In the genomic region with DNA sequence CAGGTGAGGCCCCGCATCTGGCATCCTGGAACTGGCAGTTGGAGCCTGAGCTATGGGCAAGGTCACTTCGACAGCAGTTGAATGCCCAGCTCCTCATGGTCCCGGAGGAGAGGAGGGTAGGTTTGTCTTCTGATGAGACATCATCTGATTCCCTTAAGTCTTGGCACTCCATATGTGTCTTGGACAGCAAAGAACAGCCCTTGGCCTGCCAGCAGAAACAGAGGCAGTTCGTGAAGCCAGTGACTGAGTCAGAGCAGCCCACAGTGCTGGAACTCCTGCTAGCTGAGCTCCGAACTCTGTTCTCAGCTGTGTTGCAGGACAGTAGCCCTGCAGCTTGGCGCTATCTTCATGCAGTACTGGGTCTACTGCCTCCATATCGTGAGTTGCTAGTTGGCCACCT, we compare ENCODE assay signal across 13 cellular contexts. TPM values are rescaled to one million over a fixed set of nuclear protein-coding genes. Genes with fewer than 3 reads are reported as not detected.
DNase-seq lines count a peak whose midpoint lies in the region; FAIRE-seq and TF ChIP-seq lines count a peak whose summit lies in the region.
"Had no signal": no experiment of that assay in that cellular context is flagged by ENCODE, and none has a peak within 500 bp of the region (broad histone marks: within the 10 kb centered on the region; RNA-seq: fewer than 3 reads in every experiment).

No MANE protein-coding gene starts in this region.

- in situ Hi-C loops in GM23248 (cut with MboI) = no loop called here

- H4K20me1 ChIP-seq in GM23248 (ENCODE audit: insufficient read depth) (no peaks in the 10 kb centered on the region), smooth muscle cell (ENCODE audit: low read depth) (peaks cover 11% of the 10 kb centered on the region)

- no peak for TF ChIP-seq EP300 in esophagus muscularis mucosa (IDR thresholded peaks at IDR 0.05)

- H3K4me2 ChIP-seq in GM23248 (ENCODE audit: unreplicated experiment) = no peak overlapping the region
- H3K4me2 ChIP-seq in smooth muscle cell = no peak overlapping the region

- no peak for FAIRE-seq in GM12891 (lab: Jason Lieb, UNC)

- TF ChIP-seq CTCF in esophagus muscularis mucosa (IDR thresholded peaks at IDR 0.05) (no peak), smooth muscle cell (IDR thresholded peaks at IDR 0.05; ENCODE audit: borderline replicate concordance, insufficient read depth, poor library complexity, severe bottlenecking) (no peak)

- H3K27me3 ChIP-seq in GM23248 (replicated peaks; ENCODE audit: insufficient read depth) (no peaks in the 10 kb centered on the region), esophagus muscularis mucosa (no peaks in the 10 kb centered on the region), smooth muscle cell (ENCODE audit: low read depth) (no peaks in the 10 kb centered on the region)

- no peaks in the 10 kb centered on the region for H3K79me2 ChIP-seq in GM23248 (ENCODE audit: insufficient read depth)
- no peaks in the 10 kb centered on the region for H3K79me2 ChIP-seq in smooth muscle cell (ENCODE audit: low read depth)

- peaks cover 20% of the 10 kb centered on the region for H3F3A ChIP-seq in GM23248 (ENCODE audit: insufficient read depth)
- H3F3A ChIP-seq in smooth muscle cell (ENCODE audit: low read depth) = no peaks in the 10 kb centered on the region

- H3K4me1 ChIP-seq in GM23248 (ENCODE audit: insufficient read depth) (peaks cover 14% of the 10 kb centered on the region), esophagus muscularis mucosa (peaks cover 4 to 25% (median 22%) of the 10 kb centered on the region in 4 donors), smooth muscle cell (ENCODE audit: low read depth) (no peaks in the 10 kb centered on the region)

- peak overlapping the region; percentile 6; the same call in 1 of the 2 replicates for H3K9ac ChIP-seq in GM23248
- H3K9ac ChIP-seq in smooth muscle cell (ENCODE audit: low read depth) = no peak overlapping the region

- H3K9me3 ChIP-seq in GM23248 (ENCODE audit: low read depth) (no peaks in the 10 kb centered on the region), esophagus muscularis mucosa (no peaks in the 10 kb centered on the region), smooth muscle cell (replicated peaks; ENCODE audit: low read depth) (no peaks in the 10 kb centered on the region)

- no peaks in the 10 kb centered on the region; the same call in 1 of the 2 replicates for H3K36me3 ChIP-seq in GM23248 (ENCODE audit: low read depth)
- H3K36me3 ChIP-seq in esophagus muscularis mucosa = peaks cover 0 to 41% (median 16%) of the 10 kb centered on the region in 4 donors
- no peaks in the 10 kb centered on the region for H3K36me3 ChIP-seq in smooth muscle cell (ENCODE audit: low read depth)

- WGBS in GM23248 (ENCODE audit: low coverage in 1 of 2, low lambda C conversion rate in 2 of 2, missing lambda C conversion rate in 2 of 2), 2 experiments = 7 to 9% methylated on average over 7 of the region's 7 CpGs
- 52% methylated on average over 6 of the region's 7 CpGs for WGBS in esophagus muscularis mucosa
- WGBS in smooth muscle cell (ENCODE audit: low lambda C conversion rate) = 82% methylated on average over 7 of the region's 7 CpGs

- peak overlapping the region; percentile 54 for H3K27ac ChIP-seq in GM23248
- peak overlapping the region in 3 of 4 donors; percentile 36 to 60 (median 52) for H3K27ac ChIP-seq in esophagus muscularis mucosa (replicated peaks in 1 of 4)
- no peak overlapping the region for H3K27ac ChIP-seq in smooth muscle cell (ENCODE audit: low read depth)

- no peaks in the 10 kb centered on the region for H3K9me2 ChIP-seq in GM23248 (ENCODE audit: insufficient read depth)

- DNase-seq in GM23248 (peak; percentile 94), esophagus muscularis mucosa (ENCODE audit: extremely low spot score) (no peak), inferior parietal cortex (ENCODE audit: extremely low spot score) (peak; percentile 26), stromal cell of bone marrow (ENCODE audit: low read depth) (peak; percentile 69), smooth muscle cell (lab: John Stamatoyannopoulos, UW; ENCODE audit: unreplicated experiment) (no peak), GM12891 (ENCODE audit: insufficient read length, low spot score) (no peak), DMS114 treated with DMSO at 0.1 percent for 48 hours (lab: John Stamatoyannopoulos, UW; ENCODE audit: unreplicated experiment) (no peak)
- no peak for DNase-seq in stimulated activated CD4-positive, alpha-beta T cell treated with anti-CD3 and anti-CD28 coated beads, Interleukin-15, amount 100 ng/mL, for 24 hours
- DNase-seq: activated gamma-delta T cell treated with Interleukin-2 at 50 U/mL for 16 hours, erythroblast, H7, naive B cell had no signal

- intact Hi-C loops in esophagus muscularis mucosa (cut with DNase I) = no loop called here

- H3K4me3 ChIP-seq in GM23248 (no peak overlapping the region), esophagus muscularis mucosa (no peak overlapping the region), smooth muscle cell (no peak overlapping the region)

- TF ChIP-seq POLR2A in esophagus muscularis mucosa (IDR thresholded peaks at IDR 0.05; ENCODE audit: low read depth) (no peak), GM12891 (IDR thresholded peaks at IDR 0.05; ENCODE audit: low read depth, low read length) (no peak)

- no peak overlapping the region for H2AFZ ChIP-seq in GM23248
- H2AFZ ChIP-seq in smooth muscle cell (ENCODE audit: low read depth) = no peak overlapping the region

TF ChIP-seq in GM12891, 5 proteins besides CTCF, POLR2A, EP300 and RAD21:
- TF ChIP-seq POU2F2 (IDR thresholded peaks at IDR 0.05; ENCODE audit: low read depth, low read length) (no peak), POLR2AphosphoS5 (IDR thresholded peaks at IDR 0.05; ENCODE audit: low read depth, low read length) (no peak), TAF1 (IDR thresholded peaks at IDR 0.05; ENCODE audit: low read depth, low read length) (no peak), PAX5 (IDR thresholded peaks at IDR 0.05; ENCODE audit: insufficient read depth, low read length, severe bottlenecking) (no peak), SPI1 (IDR thresholded peaks at IDR 0.05; ENCODE audit: low read depth, low read length) (no peak)

RNA-seq across cellular contexts. Expression of a gene that starts 1.0 kb away (rescaled TPM):
- total RNA-seq in GM23248 (2014; rRNA removed; shearing (Covaris generic)) = 2.2 and 4.6 TPM in 2 replicates
- polyA plus RNA-seq in GM23248 (2016; fragmentation: Nextera tagmentation; extraction: Ambion mirVana) (1.1 and 1.2 TPM in 2 replicates), smooth muscle cell (5.5 and 5.9 TPM in 2 replicates)
- total RNA-seq in esophagus muscularis mucosa (10 to 100 TPM in 1 of 4 donors, 1 to 10 TPM in 3; 6.1 to 14.5 (median 7.0) TPM), smooth muscle cell (9.1 and 13.3 TPM in 2 replicates)
- polyA plus RNA-seq in GM12891 (2012; ENCODE audit: low read depth, missing spikeins) = 11.9 TPM

RNA-seq across cellular contexts. Expression of a gene that starts 16.8 kb away (rescaled TPM):
- 31.7 and 43.8 TPM in 2 replicates for total RNA-seq in GM23248 (2014; rRNA removed; shearing (Covaris generic))
- polyA plus RNA-seq in GM23248 (2016; fragmentation: Nextera tagmentation; extraction: Ambion mirVana) (35.0 and 35.4 TPM in 2 replicates), smooth muscle cell (29.1 and 43.6 TPM in 2 replicates)
- total RNA-seq in esophagus muscularis mucosa (10 to 100 TPM; 41.1 to 45.1 (median 42.7) TPM), smooth muscle cell (37.0 and 46.7 TPM in 2 replicates)
- polyA plus RNA-seq in GM12891 (2012; ENCODE audit: low read depth, missing spikeins) = 26.1 TPM

RNA-seq across cellular contexts. Expression of a gene that starts 17.0 kb away (rescaled TPM):
- 69.5 and 75.0 TPM in 2 replicates for total RNA-seq in GM23248 (2014; rRNA removed; shearing (Covaris generic))
- polyA plus RNA-seq in GM23248 (2016; fragmentation: Nextera tagmentation; extraction: Ambion mirVana) (56.6 and 57.9 TPM in 2 replicates), smooth muscle cell (84.0 and 88.6 TPM in 2 replicates)
- total RNA-seq in esophagus muscularis mucosa (10 to 100 TPM; 43.9 to 51.2 (median 48.6) TPM), smooth muscle cell (61.6 and 61.9 TPM in 2 replicates)
- polyA plus RNA-seq in GM12891 (2012; ENCODE audit: low read depth, missing spikeins) = 34.4 TPM

RNA-seq across cellular contexts. Expression of a gene that starts 24.4 kb away (rescaled TPM):
- total RNA-seq in GM23248 (2014; rRNA removed; shearing (Covaris generic)) = 20.5 and 29.9 TPM in 2 replicates
- polyA plus RNA-seq in GM23248 (2016; fragmentation: Nextera tagmentation; extraction: Ambion mirVana) (15.2 and 17.1 TPM in 2 replicates), smooth muscle cell (25.5 and 36.0 TPM in 2 replicates)
- total RNA-seq in esophagus muscularis mucosa (10 to 100 TPM; 26.6 to 47.6 (median 35.3) TPM), smooth muscle cell (14.0 and 14.9 TPM in 2 replicates)
- polyA plus RNA-seq in GM12891 (2012; ENCODE audit: low read depth, missing spikeins) = 3.9 TPM

RNA-seq across cellular contexts. Expression of a gene that starts 57.3 kb away (rescaled TPM):
- total RNA-seq in GM23248 (2014; rRNA removed; shearing (Covaris generic)) = 0.22 and 1.1 TPM in 2 replicates
- polyA plus RNA-seq in GM23248 (2016; fragmentation: Nextera tagmentation; extraction: Ambion mirVana) = 0.43 and 0.46 TPM in 2 replicates
- total RNA-seq in esophagus muscularis mucosa = 1 to 10 TPM in 1 of 4 donors, under 1 TPM in 3; 0.50 to 1.2 (median 0.69) TPM
- 0.40 and 3.5 TPM in 2 replicates for total RNA-seq in smooth muscle cell
- 1.1 and 2.6 TPM in 2 replicates for polyA plus RNA-seq in smooth muscle cell
- polyA plus RNA-seq in GM12891 (2012; ENCODE audit: low read depth, missing spikeins) = 11.3 TPM
- total RNA-seq: NCI-H460 had no signal

Comparison
In these comparisons a context has a peak if more than half of its experiments do, and no peak if none do; other contexts are left out.
1. DNase-seq: peak in GM23248 (single experiment), inferior parietal cortex (single experiment) and stromal cell of bone marrow (single experiment); none in esophagus muscularis mucosa (single experiment), stimulated activated CD4-positive, alpha-beta T cell treated with anti-CD3 and anti-CD28 coated beads, Interleukin-15, amount 100 ng/mL, for 24 hours (single experiment), smooth muscle cell (single experiment), GM12891 (single experiment) and DMS114 treated with DMSO at 0.1 percent for 48 hours (single experiment).